ENCODE assay signal across 12 cellular contexts in the genomic region with DNA sequence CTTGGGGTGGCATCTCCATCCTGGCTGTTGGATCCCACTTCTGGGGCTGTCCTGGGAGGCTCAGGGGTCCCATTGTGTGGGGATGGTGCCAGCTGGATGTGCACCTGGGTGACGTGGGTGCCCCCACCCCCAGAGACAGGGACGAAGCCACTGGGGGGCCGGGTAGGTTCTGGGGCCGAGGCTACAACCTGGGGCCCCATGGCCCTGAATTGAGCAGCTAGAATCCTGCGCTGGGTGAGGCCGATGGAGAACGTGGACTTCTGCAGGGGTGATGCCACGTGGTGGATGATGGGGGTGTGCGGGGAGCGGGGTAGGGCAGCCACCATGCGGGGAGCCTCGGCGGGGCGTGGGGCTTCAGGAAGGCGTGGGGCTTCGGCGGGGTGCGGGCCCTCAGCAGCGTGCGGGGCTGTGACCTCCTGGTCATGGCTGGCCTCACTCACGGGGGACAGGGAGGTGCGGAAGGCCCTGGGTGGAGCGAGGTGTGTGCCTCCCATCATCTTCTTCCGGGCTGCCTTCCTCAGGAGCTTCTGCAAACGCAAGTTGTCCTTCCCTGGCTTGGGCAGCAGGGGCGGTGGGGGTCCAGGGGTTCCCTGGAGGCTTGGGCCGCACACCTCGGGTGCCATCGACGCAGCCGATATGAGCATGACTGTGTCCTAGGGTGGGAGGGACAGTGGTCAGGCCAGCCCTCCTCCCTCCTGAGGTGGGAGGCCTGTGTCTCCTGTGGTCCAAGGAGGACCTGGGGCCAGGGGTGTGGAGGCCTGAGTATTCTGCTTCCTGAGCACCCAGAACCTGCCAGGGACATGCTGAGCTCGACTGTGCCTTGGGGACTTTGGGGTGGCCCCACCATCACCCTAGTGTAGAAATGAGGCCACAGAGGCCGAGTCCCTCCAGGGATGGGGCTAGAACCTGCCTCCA. TPM values are rescaled to one million over a fixed set of nuclear protein-coding genes. Genes with fewer than 3 reads are reported as not detected.
DNase-seq lines count a peak whose midpoint lies in the region; ATAC-seq lines count a peak whose summit lies in the region.
"Had no signal": no experiment of that assay in that cellular context is flagged by ENCODE, and none has a peak within 500 bp of the region (broad histone marks: within the 10 kb centered on the region; RNA-seq: fewer than 3 reads in every experiment).

No MANE protein-coding gene starts in this region.

- no peaks in the 10 kb centered on the region for H3K27me3 Mint-ChIP-seq in activated T-helper 1 cell treated with anti-CD3 and anti-CD28 coated beads, Interleukin-12 subunit alpha, Interleukin-12 subunit beta, Interleukin-2, Interleukin-4 antibody, amounts not matched to agents 30 ng/mL and 10 ng/mL and 1 ng/mL, durations not matched to agents 14 hours and 24 hours and 36 hours (ENCODE audit: insufficient read depth)
- no peaks in the 10 kb centered on the region for H3K27me3 Mint-ChIP-seq in naive thymus-derived CD4-positive, alpha-beta T cell

- peaks cover 18% of the 10 kb centered on the region for H3K36me3 Mint-ChIP-seq in activated T-helper 1 cell treated with anti-CD3 and anti-CD28 coated beads, Interleukin-12 subunit alpha, Interleukin-12 subunit beta, Interleukin-2, Interleukin-4 antibody, amounts not matched to agents 30 ng/mL and 10 ng/mL and 1 ng/mL, durations not matched to agents 14 hours and 24 hours and 36 hours (ENCODE audit: low read depth)
- H3K36me3 Mint-ChIP-seq in naive thymus-derived CD4-positive, alpha-beta T cell: peaks cover 0 to 29% (median 0%) of the 10 kb centered on the region in 5 donors

- H3K4me3 ChIP-seq in naive thymus-derived CD4-positive, alpha-beta T cell (ENCODE audit: low read length): peak overlapping the region; percentile 61
- H3K4me3 ChIP-seq: esophagus squamous epithelium had no signal

- H3K9me3 Mint-ChIP-seq in activated T-helper 1 cell treated with anti-CD3 and anti-CD28 coated beads, Interleukin-12 subunit alpha, Interleukin-12 subunit beta, Interleukin-2, Interleukin-4 antibody, amounts not matched to agents 30 ng/mL and 10 ng/mL and 1 ng/mL, durations not matched to agents 14 hours and 24 hours and 36 hours: no peaks in the 10 kb centered on the region
- peaks cover 0 to 8% (median 0%) of the 10 kb centered on the region in 11 donors for H3K9me3 Mint-ChIP-seq in naive thymus-derived CD4-positive, alpha-beta T cell

- peak; percentile 35 for DNase-seq in stimulated activated CD4-positive, alpha-beta T cell treated with anti-CD3 and anti-CD28 coated beads, Interleukin-1b, Interleukin-23, amount 100 ng/mL, for 48 hours
- no peak for DNase-seq in stimulated activated CD4-positive, alpha-beta T cell treated with anti-CD3 and anti-CD28 coated beads, Interleukin-4, amount 100 ng/mL, for 24 hours
- no peak for DNase-seq in activated T-helper 1 cell treated with anti-CD3 and anti-CD28 coated beads, Interleukin-12 subunit alpha, Interleukin-12 subunit beta, Interleukin-2, Interleukin-4 antibody, amounts not matched to agents 30 ng/mL and 10 ng/mL and 1 ng/mL, durations not matched to agents 14 hours and 24 hours and 36 hours (ENCODE audit: low spot score)
- peak in 5 of 9 donors; percentile 24 to 37 (median 35) for DNase-seq in naive thymus-derived CD4-positive, alpha-beta T cell
- DNase-seq in AG08395 (ENCODE audit: low spot score): no peak
- no peak for DNase-seq in EL
- no peak for DNase-seq in H4 (ENCODE audit: low spot score)
- no peak for DNase-seq in GM19238 (ENCODE audit: insufficient read length, low spot score)
- DNase-seq: COR-L47, esophagus squamous epithelium, NCI-H1417 had no signal

- H3K9me3 ChIP-seq in naive thymus-derived CD4-positive, alpha-beta T cell (ENCODE audit: control insufficient read depth in 2 of 3, low read length in 3 of 3): no peaks in the 10 kb centered on the region
- H3K9me3 ChIP-seq: esophagus squamous epithelium had no signal

- ATAC-seq in naive thymus-derived CD4-positive, alpha-beta T cell: no peak

- POLR2A ChIA-PET in naive thymus-derived CD4-positive, alpha-beta T cell (lab: Charles Lee): interaction anchor here (0.5 to 5.4 kb wide), 10 partner anchors 16 to 121 kb away, joined by 3 to 41 read pairs (median 4); partner anchors contain the start of gene LSP1

- peak overlapping the region; percentile 37 for H3K4me3 Mint-ChIP-seq in activated T-helper 1 cell treated with anti-CD3 and anti-CD28 coated beads, Interleukin-12 subunit alpha, Interleukin-12 subunit beta, Interleukin-2, Interleukin-4 antibody, amounts not matched to agents 30 ng/mL and 10 ng/mL and 1 ng/mL, durations not matched to agents 14 hours and 24 hours and 36 hours
- peak overlapping the region; percentile 65 to 91 (median 82) for H3K4me3 Mint-ChIP-seq in naive thymus-derived CD4-positive, alpha-beta T cell

- no peak overlapping the region for H3K27ac Mint-ChIP-seq in activated T-helper 1 cell treated with anti-CD3 and anti-CD28 coated beads, Interleukin-12 subunit alpha, Interleukin-12 subunit beta, Interleukin-2, Interleukin-4 antibody, amounts not matched to agents 30 ng/mL and 10 ng/mL and 1 ng/mL, durations not matched to agents 14 hours and 24 hours and 36 hours
- peak overlapping the region; percentile 44 to 84 (median 78) for H3K27ac Mint-ChIP-seq in naive thymus-derived CD4-positive, alpha-beta T cell

- peaks cover 10% of the 10 kb centered on the region for H3K4me1 Mint-ChIP-seq in activated T-helper 1 cell treated with anti-CD3 and anti-CD28 coated beads, Interleukin-12 subunit alpha, Interleukin-12 subunit beta, Interleukin-2, Interleukin-4 antibody, amounts not matched to agents 30 ng/mL and 10 ng/mL and 1 ng/mL, durations not matched to agents 14 hours and 24 hours and 36 hours (ENCODE audit: low read depth)
- peaks cover 18 to 57% (median 41%) of the 10 kb centered on the region in 7 donors for H3K4me1 Mint-ChIP-seq in naive thymus-derived CD4-positive, alpha-beta T cell

- intact Hi-C loops in activated T-helper 1 cell treated with anti-CD3 and anti-CD28 coated beads, Interleukin-12 subunit alpha, Interleukin-12 subunit beta, Interleukin-2, Interleukin-4 antibody, amounts not matched to agents 30 ng/mL and 10 ng/mL and 1 ng/mL, durations not matched to agents 14 hours and 24 hours and 36 hours (cut with micrococcal nuclease): loop anchor here (2.0 kb wide), 1 partner anchor 35 kb away; no protein-coding TSS in a partner anchor
- intact Hi-C loops in naive thymus-derived CD4-positive, alpha-beta T cell (cut with micrococcal nuclease): loop anchor here (1.0 to 2.0 kb wide), 2 partner anchors 37 kb away; partner anchors contain the start of gene LSP1 (in 2 of the 2)

- H3K27me3 ChIP-seq in naive thymus-derived CD4-positive, alpha-beta T cell (ENCODE audit: control insufficient read depth in 2 of 2, insufficient read depth in 2 of 2, low read length in 2 of 2): no peaks in the 10 kb centered on the region
- H3K27me3 ChIP-seq: esophagus squamous epithelium had no signal

- H3K27ac ChIP-seq in naive thymus-derived CD4-positive, alpha-beta T cell (ENCODE audit: low read depth, low read length): peak overlapping the region; percentile 73

- CTCF ChIA-PET in naive thymus-derived CD4-positive, alpha-beta T cell (lab: Charles Lee): interaction anchor here (0.6 to 1.7 kb wide), 7 partner anchors 8 to 285 kb away, joined by 3 to 5 read pairs (median 3); no protein-coding TSS in a partner anchor

- H3K4me1 ChIP-seq in naive thymus-derived CD4-positive, alpha-beta T cell (ENCODE audit: control insufficient read depth in 2 of 2, insufficient read depth in 2 of 2, low read length in 2 of 2): peaks cover 33 to 34% of the 10 kb centered on the region in 2 donors

- H3K36me3 ChIP-seq in naive thymus-derived CD4-positive, alpha-beta T cell (ENCODE audit: control insufficient read depth in 2 of 3, insufficient read depth in 3 of 3, low read length in 3 of 3): peaks cover 4 to 36% (median 10%) of the 10 kb centered on the region in 3 experiments

RNA-seq across cellular contexts. Expression of gene PRR33, which starts 1.5 kb away (rescaled TPM):
- 0.05 TPM in 1 of 2 replicates, not detected in the other for total RNA-seq in activated T-helper 1 cell treated with anti-CD3 and anti-CD28 coated beads, Interleukin-12 subunit alpha, Interleukin-12 subunit beta, Interleukin-2, Interleukin-4 antibody, amounts not matched to agents 30 ng/mL and 10 ng/mL and 1 ng/mL, durations not matched to agents 14 hours and 24 hours and 36 hours
- under 1 TPM in 2 of 5 experiments, not detected in 3; 0.07 to 0.10 TPM for total RNA-seq in naive thymus-derived CD4-positive, alpha-beta T cell
- polyA plus RNA-seq in naive thymus-derived CD4-positive, alpha-beta T cell: under 1 TPM in 1 of 2 donors, not detected in 1; 0.17 TPM
- not detected in 2 replicates for total RNA-seq in H4 (2014; rRNA removed; shearing (Covaris generic))
- total RNA-seq: esophagus squamous epithelium, subcutaneous adipose tissue had no signal

RNA-seq across cellular contexts. Expression of gene TNNT3, which starts 29.3 kb away (rescaled TPM):
- 0.64 and 0.70 TPM in 2 replicates for total RNA-seq in activated T-helper 1 cell treated with anti-CD3 and anti-CD28 coated beads, Interleukin-12 subunit alpha, Interleukin-12 subunit beta, Interleukin-2, Interleukin-4 antibody, amounts not matched to agents 30 ng/mL and 10 ng/mL and 1 ng/mL, durations not matched to agents 14 hours and 24 hours and 36 hours
- total RNA-seq in naive thymus-derived CD4-positive, alpha-beta T cell: 10 to 100 TPM in 4 of 5 experiments, 1 to 10 TPM in 1; 9.8 to 37.1 (median 19.7) TPM
- polyA plus RNA-seq in naive thymus-derived CD4-positive, alpha-beta T cell: under 1 TPM in 1 of 2 donors, not detected in 1; 0.31 TPM
- total RNA-seq in H4 (2014; rRNA removed; shearing (Covaris generic)): not detected in 2 replicates

RNA-seq across cellular contexts. Expression of gene LSP1, which starts 37.3 kb away (rescaled TPM):
- total RNA-seq in activated T-helper 1 cell treated with anti-CD3 and anti-CD28 coated beads, Interleukin-12 subunit alpha, Interleukin-12 subunit beta, Interleukin-2, Interleukin-4 antibody, amounts not matched to agents 30 ng/mL and 10 ng/mL and 1 ng/mL, durations not matched to agents 14 hours and 24 hours and 36 hours: 257 and 262 TPM in 2 replicates
- total RNA-seq in naive thymus-derived CD4-positive, alpha-beta T cell: 100 to 1,000 TPM; 248 to 578 (median 289) TPM
- polyA plus RNA-seq in naive thymus-derived CD4-positive, alpha-beta T cell: 100 to 1,000 TPM; 295 to 394 TPM
- 3.3 TPM in 2 replicates for total RNA-seq in H4 (2014; rRNA removed; shearing (Covaris generic))

RNA-seq across cellular contexts. Expression of gene TNNI2, which starts 51.4 kb away (rescaled TPM):
- not detected in 2 replicates for total RNA-seq in activated T-helper 1 cell treated with anti-CD3 and anti-CD28 coated beads, Interleukin-12 subunit alpha, Interleukin-12 subunit beta, Interleukin-2, Interleukin-4 antibody, amounts not matched to agents 30 ng/mL and 10 ng/mL and 1 ng/mL, durations not matched to agents 14 hours and 24 hours and 36 hours
- total RNA-seq in naive thymus-derived CD4-positive, alpha-beta T cell: 1 to 10 TPM in 1 of 5 experiments, under 1 TPM in 1, not detected in 3; 0.61 to 8.8 TPM
- polyA plus RNA-seq in naive thymus-derived CD4-positive, alpha-beta T cell: under 1 TPM in 1 of 2 donors, not detected in 1; 0.46 TPM
- not detected in 2 replicates for total RNA-seq in H4 (2014; rRNA removed; shearing (Covaris generic))

RNA-seq across cellular contexts. Expression of gene SYT8, which starts 55.4 kb away (rescaled TPM):
- total RNA-seq in activated T-helper 1 cell treated with anti-CD3 and anti-CD28 coated beads, Interleukin-12 subunit alpha, Interleukin-12 subunit beta, Interleukin-2, Interleukin-4 antibody, amounts not matched to agents 30 ng/mL and 10 ng/mL and 1 ng/mL, durations not matched to agents 14 hours and 24 hours and 36 hours: not detected in 2 replicates
- total RNA-seq in naive thymus-derived CD4-positive, alpha-beta T cell: not detected
- polyA plus RNA-seq in naive thymus-derived CD4-positive, alpha-beta T cell: not detected
- total RNA-seq in H4 (2014; rRNA removed; shearing (Covaris generic)): not detected in 2 replicates
- total RNA-seq: subcutaneous adipose tissue had no signal

Comparison
In these comparisons a context has a peak if more than half of its experiments do, and no peak if none do; other contexts are left out.
1. DNase-seq: peak in stimulated activated CD4-positive, alpha-beta T cell treated with anti-CD3 and anti-CD28 coated beads, Interleukin-1b, Interleukin-23, amount 100 ng/mL, for 48 hours (single experiment) and naive thymus-derived CD4-positive, alpha-beta T cell (5 of 9); none in stimulated activated CD4-positive, alpha-beta T cell treated with anti-CD3 and anti-CD28 coated beads, Interleukin-4, amount 100 ng/mL, for 24 hours (single experiment), activated T-helper 1 cell treated with anti-CD3 and anti-CD28 coated beads, Interleukin-12 subunit alpha, Interleukin-12 subunit beta, Interleukin-2, Interleukin-4 antibody, amounts not matched to agents 30 ng/mL and 10 ng/mL and 1 ng/mL, durations not matched to agents 14 hours and 24 hours and 36 hours (single experiment), AG08395 (single experiment), EL (single experiment), H4 (single experiment) and GM19238 (single experiment).
2. RNA of gene LSP1, which starts 37.3 kb away (total RNA-seq): 248 to 578 TPM in naive thymus-derived CD4-positive, alpha-beta T cell and 257 to 262 TPM in activated T-helper 1 cell treated with anti-CD3 and anti-CD28 coated beads, Interleukin-12 subunit alpha, Interleukin-12 subunit beta, Interleukin-2, Interleukin-4 antibody, amounts not matched to agents 30 ng/mL and 10 ng/mL and 1 ng/mL, durations not matched to agents 14 hours and 24 hours and 36 hours; 3.3 TPM in H4; every median in the first group is over 10 times any median in the second.